In the genomic region with DNA sequence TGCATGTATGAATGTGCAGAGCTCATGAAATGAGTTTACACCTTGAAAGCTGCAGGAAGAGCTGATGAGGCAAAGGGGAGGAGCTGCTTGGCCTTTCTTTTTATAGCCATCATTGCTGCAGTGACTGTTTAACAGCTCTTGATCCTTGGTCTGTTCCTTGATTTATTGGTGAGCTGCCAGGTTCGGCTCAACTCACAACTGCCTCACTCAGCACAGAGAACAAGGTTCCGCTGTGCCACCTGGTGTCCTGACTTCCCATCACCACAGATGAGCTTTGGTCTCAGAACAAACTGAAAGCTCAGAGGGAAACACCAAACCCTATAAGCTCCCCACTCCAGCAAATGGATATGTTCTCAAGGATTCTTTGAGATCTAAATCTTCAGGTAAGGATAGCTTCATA, we compare ENCODE assay signal across 10 cellular contexts.
DNase-seq lines count a peak whose midpoint lies in the region; ATAC-seq and TF ChIP-seq lines count a peak whose summit lies in the region.
"Had no signal": no experiment of that assay in that cellular context is flagged by ENCODE, and none has a peak within 500 bp of the region (broad histone marks: within the 10 kb centered on the region; RNA-seq: fewer than 3 reads in every experiment).

No MANE protein-coding gene starts in this region.

- H3K23ac ChIP-seq in H9 (ENCODE audit: insufficient read length, low read depth, low read length), result no peak overlapping the region

- H3K27me3 ChIP-seq in H9 (ENCODE audit: insufficient read depth, low read length) (no peaks in the 10 kb centered on the region), parathyroid adenoma (ENCODE audit: control insufficient read depth, insufficient read depth, low read length) (no peaks in the 10 kb centered on the region)

- H3K9me3 Mint-ChIP-seq in H9, result no peaks in the 10 kb centered on the region
- peaks cover 3 to 20% (median 16%) of the 10 kb centered on the region in 3 donors for H3K9me3 Mint-ChIP-seq in T-cell

- H2BK15ac ChIP-seq in H9 (ENCODE audit: low read depth, low read length), result no peak overlapping the region

- H2BK5ac ChIP-seq in H9 (ENCODE audit: insufficient read length, low read length), result no peak overlapping the region

- no peaks in the 10 kb centered on the region for H3K27me3 Mint-ChIP-seq in H9 (ENCODE audit: low read depth)
- no peaks in the 10 kb centered on the region for H3K27me3 Mint-ChIP-seq in T-cell

- H3K36me3 ChIP-seq in parathyroid adenoma (ENCODE audit: control insufficient read depth, insufficient read depth, low read length), result no peaks in the 10 kb centered on the region

- no CpG with 5 or more reads among the region's 2 CpGs for WGBS in H9 (ENCODE audit: extremely low coverage, insufficient read length, low lambda C conversion rate)

- no peak overlapping the region for H3K9ac ChIP-seq in H9 (ENCODE audit: extremely low read depth, insufficient read length, low read length)
- H3K9ac ChIP-seq in parathyroid adenoma, result no peak overlapping the region

- no peaks in the 10 kb centered on the region for H4K20me1 ChIP-seq in H9 (ENCODE audit: control insufficient read depth, insufficient read depth, insufficient read length)

- H3K4me1 Mint-ChIP-seq in H9 (peaks cover 24 to 25% of the 10 kb centered on the region in 2 experiments), T-cell (no peaks in the 10 kb centered on the region)

- CTCF ChIA-PET in T-cell (lab: Charles Lee), result no interaction called here

- H2AFZ ChIP-seq in H9 (ENCODE audit: low read length), result no peak overlapping the region
- no peak overlapping the region for H2AFZ ChIP-seq in parathyroid adenoma

- H3K9me3 ChIP-seq in H9 (ENCODE audit: control insufficient read depth, low read depth, low read length), result no peaks in the 10 kb centered on the region
- no peaks in the 10 kb centered on the region for H3K9me3 ChIP-seq in parathyroid adenoma (ENCODE audit: control insufficient read depth, low read length)

- H3K36me3 Mint-ChIP-seq in H9 (ENCODE audit: insufficient read depth in 1 of 3, low read depth in 3 of 3), result peaks cover 5 to 9% (median 6%) of the 10 kb centered on the region in 3 experiments; a peak in 5 of 7 replicates
- no peaks in the 10 kb centered on the region for H3K36me3 Mint-ChIP-seq in T-cell

- no peak overlapping the region for H3K4me2 ChIP-seq in H9 (ENCODE audit: insufficient read depth, insufficient read length, low read length)
- no peak overlapping the region for H3K4me2 ChIP-seq in parathyroid adenoma (ENCODE audit: low read length)

- H4K8ac ChIP-seq in H9 (replicated peaks; ENCODE audit: insufficient read length, low read depth, low read length), result no peak overlapping the region

- TF ChIP-seq CTCF in H9 (conservative IDR thresholded peaks at IDR 0.05), result peak; percentile 49; the same call in 2 of the 3 replicates
- TF ChIP-seq CTCF in epithelial cell of proximal tubule (conservative IDR thresholded peaks at IDR 0.05; ENCODE audit: low read depth, low read length), result peak; percentile 77
- TF ChIP-seq CTCF in parathyroid adenoma (IDR thresholded peaks at IDR 0.05), result peak; percentile 58

- no peak overlapping the region for H3K14ac ChIP-seq in H9 (ENCODE audit: insufficient read depth, low read length)

- no peak overlapping the region for H4K91ac ChIP-seq in H9 (ENCODE audit: insufficient read length, low read depth, low read length)

- H3K79me1 ChIP-seq in H9 (ENCODE audit: insufficient read depth, low read depth, low read length, poor library complexity, severe bottlenecking), result no peaks in the 10 kb centered on the region

- no peak overlapping the region for H2AK5ac ChIP-seq in H9 (ENCODE audit: insufficient read length, low read length)

- H3K4me3 ChIP-seq in epithelial cell of proximal tubule (ENCODE audit: low read depth, low read length) (no peak overlapping the region), parathyroid adenoma (ENCODE audit: low read depth, low read length) (no peak overlapping the region)

- no peak overlapping the region for H3K56ac ChIP-seq in H9 (ENCODE audit: insufficient read length, low read depth, low read length)

- H2BK12ac ChIP-seq in H9 (ENCODE audit: insufficient read length, low read depth, low read length), result no peak overlapping the region

- POLR2A ChIA-PET in T-cell (lab: Charles Lee), result no interaction called here

- no peaks in the 10 kb centered on the region for H3K4me1 ChIP-seq in H9 (ENCODE audit: insufficient read depth, low read length)
- peaks cover 10% of the 10 kb centered on the region for H3K4me1 ChIP-seq in parathyroid adenoma

- no peak overlapping the region for H2BK20ac ChIP-seq in H9 (ENCODE audit: low read depth, low read length, poor library complexity, severe bottlenecking)

- H3K18ac ChIP-seq in H9 (ENCODE audit: insufficient read length, low read depth, low read length), result no peak overlapping the region

- no peak overlapping the region for H3T11ph ChIP-seq in H9 (ENCODE audit: low read length)

- no peaks in the 10 kb centered on the region for H3K79me2 ChIP-seq in H9 (ENCODE audit: insufficient read depth, low read length)
- H3K79me2 ChIP-seq in parathyroid adenoma, result no peaks in the 10 kb centered on the region

- H3K4ac ChIP-seq in H9 (ENCODE audit: low read depth, low read length), result no peak overlapping the region

- DNase-seq in H9 (no peak), NCI-H510A (lab: John Stamatoyannopoulos, UW) (peak; percentile 50), epithelial cell of proximal tubule (ENCODE audit: low read depth) (peak; percentile 70), T-cell (no peak), NCI-H226 (no peak), T-helper 2 cell (no peak)
- DNase-seq: IMR-90, T1000 had no signal

- H3K23me2 ChIP-seq in H9 (ENCODE audit: insufficient read length, low read depth, low read length, poor library complexity, severe bottlenecking), result no peaks in the 10 kb centered on the region

- H3K4me3 Mint-ChIP-seq in H9 (no peak overlapping the region), T-cell (no peak overlapping the region)

- H2BK120ac ChIP-seq in H9 (ENCODE audit: low read depth, low read length, poor library complexity, severe bottlenecking), result no peak overlapping the region

- H3K27ac ChIP-seq in H9 (ENCODE audit: insufficient read length, low read depth, low read length) (no peak overlapping the region), parathyroid adenoma (no peak overlapping the region)

- no peak for ATAC-seq in T-cell (replicated peaks in 1 of 4)
- no peak for ATAC-seq in HG03196 (IDR thresholded peaks at IDR 0.05; ENCODE audit: unreplicated experiment)

- H4K5ac ChIP-seq in H9 (ENCODE audit: insufficient read length, low read depth, low read length), result no peak overlapping the region

- H3K27ac Mint-ChIP-seq in H9 (no peak overlapping the region; a peak in 1 of 7 replicates), T-cell (no peak overlapping the region)

Comparison
In these comparisons a context has a peak if more than half of its experiments do, and no peak if none do; other contexts are left out.
1. DNase-seq: peak in NCI-H510A (single experiment) and epithelial cell of proximal tubule (single experiment); none in H9 (single experiment), T-cell (0 of 34), NCI-H226 (single experiment) and T-helper 2 cell (0 of 5).
2. Peak in every context shown above with its lines, with median percentiles within 50 percentile points of each other: CTCF ChIP-seq.